ENCODE assay signal across 8 cellular contexts in the genomic region with DNA sequence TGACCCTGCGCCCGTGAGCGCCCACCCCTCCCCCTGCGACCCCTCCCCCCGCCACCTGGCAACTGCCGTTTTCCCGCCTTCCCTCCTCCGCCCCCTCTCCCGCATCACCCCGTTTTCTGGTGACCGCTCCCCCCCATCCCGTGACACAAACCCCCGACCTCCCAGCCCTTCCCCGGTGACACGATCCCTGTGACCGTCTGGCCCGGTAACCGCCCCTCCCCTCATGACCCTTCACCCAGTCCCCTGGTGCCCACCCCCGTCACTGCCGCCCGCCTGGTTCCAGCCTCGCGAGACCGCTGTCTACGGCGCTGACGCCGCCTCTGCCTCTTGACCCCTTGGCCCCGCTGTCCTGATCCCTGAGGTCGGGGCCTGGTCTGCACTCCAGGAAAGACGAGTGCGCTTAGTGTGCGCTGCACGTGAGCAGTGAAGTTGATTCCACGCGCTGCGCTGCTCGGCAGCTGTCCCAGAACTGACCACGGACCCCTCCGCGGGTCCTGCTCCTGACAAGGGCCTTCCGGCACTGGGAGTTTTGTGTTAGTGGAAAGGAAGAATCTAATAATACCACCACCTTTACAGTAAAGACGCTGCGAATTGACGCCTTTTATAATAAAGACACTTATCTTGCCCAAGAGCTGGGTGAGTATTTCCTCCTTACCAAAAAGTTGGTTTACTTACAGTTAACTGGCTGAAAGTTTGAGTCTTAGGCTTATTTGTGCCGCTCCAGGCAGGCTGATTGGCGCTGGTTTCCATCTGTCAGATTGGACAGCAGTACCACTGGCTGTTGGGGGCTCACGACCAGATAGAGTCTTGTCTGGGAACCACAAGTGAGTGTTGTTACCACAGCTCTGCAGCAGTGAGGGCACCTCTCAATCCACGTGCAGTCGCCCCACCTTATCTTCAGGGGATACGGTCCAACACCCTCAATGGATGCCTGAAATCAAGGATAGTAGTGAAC. TPM values are rescaled to one million over a fixed set of nuclear protein-coding genes. Genes with fewer than 3 reads are reported as not detected.
DNase-seq lines count a peak whose midpoint lies in the region; TF ChIP-seq lines count a peak whose summit lies in the region.

No MANE protein-coding gene starts in this region.

- peak overlapping the region; percentile 98 for H3K4me2 ChIP-seq in skeletal muscle satellite cell (ENCODE audit: low read length)

- peak overlapping the region; percentile 94 for H3K9ac ChIP-seq in skeletal muscle satellite cell (ENCODE audit: low read depth, low read length)

- peaks cover 11% of the 10 kb centered on the region for H3K36me3 ChIP-seq in skeletal muscle satellite cell (ENCODE audit: insufficient read depth, low read length)

- no peak for TF ChIP-seq CTCF in astrocyte of the spinal cord (IDR thresholded peaks at IDR 0.05; ENCODE audit: low read depth, low read length)

- in situ Hi-C loops in astrocyte of the spinal cord (cut with HindIII; ENCODE audit: low sequenced_read_pairs), result no loop called here

- peak overlapping the region; percentile 85 for H3K4me3 ChIP-seq in GM08714 (ENCODE audit: low read length)
- peak overlapping the region; percentile 69 for H3K4me3 ChIP-seq in astrocyte of the spinal cord (ENCODE audit: low read depth, low read length)
- peak overlapping the region; percentile 75 for H3K4me3 ChIP-seq in iPS-11a (ENCODE audit: low read depth, low read length)
- peak overlapping the region; percentile 87 for H3K4me3 ChIP-seq in skeletal muscle satellite cell (ENCODE audit: low read length)

- H3K4me1 ChIP-seq in skeletal muscle satellite cell (ENCODE audit: control insufficient read depth, insufficient read depth, low read length), result peaks cover 13% of the 10 kb centered on the region

- H3K27me3 ChIP-seq in skeletal muscle satellite cell (ENCODE audit: control insufficient read depth, insufficient read depth, low read length), result no peaks in the 10 kb centered on the region

- no peaks in the 10 kb centered on the region for H3K9me3 ChIP-seq in skeletal muscle satellite cell (replicated peaks; ENCODE audit: low read length)

- DNase-seq in HT1080 (ENCODE audit: low read depth) (peak; percentile 26), T-helper 1 cell (peak; percentile 31 to 64 (median 46)), astrocyte of the spinal cord (ENCODE audit: low read depth, low spot score) (peak; percentile 31), NCI-H446 (lab: John Stamatoyannopoulos, UW) (no peak), NCI-H187 treated with DMSO at 0.1 percent for 48 hours (lab: John Stamatoyannopoulos, UW) (no peak)

RNA-seq across cellular contexts. Expression of gene DDX51, which starts 59.2 kb away (rescaled TPM):
- 10.5 and 11.8 TPM in 2 replicates for total RNA-seq in HT1080 (2014; rRNA removed; shearing (Covaris generic))
- 5.6 and 6.6 TPM in 2 replicates for polyA plus RNA-seq in HT1080 (2015; cell fraction: cytosol; rRNA removed)
- polyA plus RNA-seq in HT1080 (2015; cell fraction: nucleus; rRNA removed), result 34.2 and 56.3 TPM in 2 replicates
- total RNA-seq in skeletal muscle satellite cell (2012; rRNA removed), result 9.2 and 10.4 TPM in 2 replicates

RNA-seq across cellular contexts. Expression of gene NOC4L, which starts 59.3 kb away (rescaled TPM):
- 29.5 and 37.5 TPM in 2 replicates for total RNA-seq in HT1080 (2014; rRNA removed; shearing (Covaris generic))
- 25.7 and 32.8 TPM in 2 replicates for polyA plus RNA-seq in HT1080 (2015; cell fraction: cytosol; rRNA removed)
- 30.2 and 31.2 TPM in 2 replicates for polyA plus RNA-seq in HT1080 (2015; cell fraction: nucleus; rRNA removed)
- 21.0 and 31.0 TPM in 2 replicates for total RNA-seq in skeletal muscle satellite cell (2012; rRNA removed)

Comparison
In these comparisons a context has a peak if more than half of its experiments do, and no peak if none do; other contexts are left out.
1. DNase-seq: peak in HT1080 (single experiment), T-helper 1 cell (5 of 5) and astrocyte of the spinal cord (single experiment); none in NCI-H446 (0 of 2) and NCI-H187 treated with DMSO at 0.1 percent for 48 hours (single experiment).
2. Peak in every context shown above with its lines, with median percentiles within 50 percentile points of each other: H3K4me3 ChIP-seq.